Comparison of ENCODE assay signal across 8 cellular contexts in genomic region chr6:12009180-12009748, GRCh38. TPM values are rescaled to one million over a fixed set of nuclear protein-coding genes. Genes with fewer than 3 reads are reported as not detected.
DNase-seq lines count a peak whose midpoint lies in the region; ATAC-seq and TF ChIP-seq lines count a peak whose summit lies in the region.

No MANE protein-coding gene starts in this region.

- peak overlapping the region; percentile 80 to 85 for H3K4me3 Mint-ChIP-seq in CD14-positive monocyte
- peak overlapping the region; percentile 87 for H3K4me3 Mint-ChIP-seq in nephron progenitor cell

- peak overlapping the region; percentile 88 to 92 for H3K27ac ChIP-seq in coronary artery

- H3K36me3 Mint-ChIP-seq in CD14-positive monocyte, result peaks cover 0 to 2% of the 10 kb centered on the region in 2 donors
- H3K36me3 Mint-ChIP-seq in nephron progenitor cell (ENCODE audit: low read depth), result peaks cover under 1% of the 10 kb centered on the region

- H3K4me1 Mint-ChIP-seq in CD14-positive monocyte, result peaks cover 35% of the 10 kb centered on the region
- peaks cover 47% of the 10 kb centered on the region for H3K4me1 Mint-ChIP-seq in nephron progenitor cell

- H3K9me3 Mint-ChIP-seq in CD14-positive monocyte, result peaks cover 0 to 4% (median 0%) of the 10 kb centered on the region in 7 donors
- H3K9me3 Mint-ChIP-seq in nephron progenitor cell, result peaks cover under 1% of the 10 kb centered on the region

- no peak for DNase-seq in CD14-positive monocyte (ENCODE audit: low spot score)
- no peak for DNase-seq in LNCaP clone FGC (ENCODE audit: low read depth)
- DNase-seq in coronary artery (ENCODE audit: low spot score), result peak; percentile 79
- DNase-seq in nephron progenitor cell, result no peak
- no peak for DNase-seq in NCI-H2029 (lab: John Stamatoyannopoulos, UW)
- no peak for DNase-seq in ureter (ENCODE audit: low spot score)
- no peak for DNase-seq in Ammon's horn (ENCODE audit: low spot score)

- TF ChIP-seq CTCF in CD14-positive monocyte (IDR thresholded peaks at IDR 0.05) (no peak), LNCaP clone FGC (IDR thresholded peaks at IDR 0.05; ENCODE audit: control insufficient read depth, extremely low read depth, insufficient read depth) (no peak), coronary artery (IDR thresholded peaks at IDR 0.05) (no peak), nephron progenitor cell (IDR thresholded peaks at IDR 0.05) (no peak)

- no peak for ATAC-seq in HG03469 (IDR thresholded peaks at IDR 0.05; ENCODE audit: unreplicated experiment)

- H3K27me3 Mint-ChIP-seq in CD14-positive monocyte (ENCODE audit: low read depth in 3 of 3) (peaks cover 0 to 7% (median 5%) of the 10 kb centered on the region in 3 donors), nephron progenitor cell (ENCODE audit: low read depth, poor library complexity) (no peaks in the 10 kb centered on the region)

- intact Hi-C loops in CD14-positive monocyte (cut with micrococcal nuclease), result no loop called here

- H3K4me3 ChIP-seq in LNCaP clone FGC (ENCODE audit: low read depth, low read length) (peak overlapping the region; percentile 75), coronary artery (peak overlapping the region; percentile 93)

- H3K27ac Mint-ChIP-seq in CD14-positive monocyte (peak overlapping the region in 6 of 7 donors; percentile 75 to 98 (median 88)), nephron progenitor cell (peak overlapping the region; percentile 96)

RNA-seq across cellular contexts. Expression of gene HIVEP1, which starts 2.8 kb away (rescaled TPM):
- 1 to 10 TPM; 1.7 to 2.7 TPM for polyA plus RNA-seq in CD14-positive monocyte
- 42.5 TPM for total RNA-seq in ureter
